10 cellular contexts compared by ENCODE assay signal in genomic region chr7:26156454-26157365, GRCh38. TPM values are rescaled to one million over a fixed set of nuclear protein-coding genes. Genes with fewer than 3 reads are reported as not detected.
DNase-seq lines count a peak whose midpoint lies in the region; ATAC-seq and TF ChIP-seq lines count a peak whose summit lies in the region.
"Had no signal": no experiment of that assay in that cellular context is flagged by ENCODE, and none has a peak within 500 bp of the region (broad histone marks: within the 10 kb centered on the region; RNA-seq: fewer than 3 reads in every experiment).

No MANE protein-coding gene starts in this region.

- no peaks in the 10 kb centered on the region for H3K27me3 ChIP-seq in foreskin keratinocyte

- H3K4me1 Mint-ChIP-seq in activated CD4-positive, alpha-beta memory T cell treated with anti-CD3 and anti-CD28 coated beads, Interleukin-2, amount 10 ng/mL, durations not matched to agents 7 days and 5 days: peaks cover 76% of the 10 kb centered on the region

- peaks cover 41% of the 10 kb centered on the region for H3K36me3 Mint-ChIP-seq in activated CD4-positive, alpha-beta memory T cell treated with anti-CD3 and anti-CD28 coated beads, Interleukin-2, amount 10 ng/mL, durations not matched to agents 7 days and 5 days (ENCODE audit: low read depth)

- H3K4me1 ChIP-seq in foreskin keratinocyte: peaks cover 36% of the 10 kb centered on the region

- CTCF ChIA-PET in activated CD4-positive, alpha-beta memory T cell treated with anti-CD3 and anti-CD28 coated beads, Interleukin-2, amount 10 ng/mL, durations not matched to agents 7 days and 5 days (lab: Charles Lee): interaction anchor here (0.8 to 2.2 kb wide), 5 partner anchors 10 to 78 kb away, joined by 3 to 7 read pairs (median 4); no protein-coding TSS in a partner anchor

- no peaks in the 10 kb centered on the region for H3K9me3 Mint-ChIP-seq in activated CD4-positive, alpha-beta memory T cell treated with anti-CD3 and anti-CD28 coated beads, Interleukin-2, amount 10 ng/mL, durations not matched to agents 7 days and 5 days

- peak overlapping the region; percentile 68 for H3K4me3 Mint-ChIP-seq in activated CD4-positive, alpha-beta memory T cell treated with anti-CD3 and anti-CD28 coated beads, Interleukin-2, amount 10 ng/mL, durations not matched to agents 7 days and 5 days

- DNase-seq in DMS53 (lab: John Stamatoyannopoulos, UW) (peak; percentile 71), DMS53 treated with DMSO at 0.1 percent for 48 hours (lab: John Stamatoyannopoulos, UW; ENCODE audit: unreplicated experiment) (no peak), Kasumi-1 (lab: John Stamatoyannopoulos, UW) (peak; percentile 34 to 38), foreskin keratinocyte (peak; percentile 91 to 96), COR-L47 (lab: John Stamatoyannopoulos, UW) (no peak), GF-D8 (lab: John Stamatoyannopoulos, UW) (no peak)
- peak; percentile 55 for DNase-seq in activated CD4-positive, alpha-beta memory T cell treated with anti-CD3 and anti-CD28 coated beads, Interleukin-2, amount 10 ng/mL, durations not matched to agents 7 days and 5 days
- DNase-seq in stimulated activated CD8-positive, alpha-beta memory T cell treated with anti-CD3 and anti-CD28 coated beads, Interleukin-4, amount 100 ng/mL, for 48 hours: peak; percentile 56

- H3K27ac ChIP-seq in foreskin keratinocyte: peak overlapping the region; percentile 94
- H3K27ac ChIP-seq: 22Rv1, cardiac muscle cell had no signal

- no peaks in the 10 kb centered on the region for H3K27me3 Mint-ChIP-seq in activated CD4-positive, alpha-beta memory T cell treated with anti-CD3 and anti-CD28 coated beads, Interleukin-2, amount 10 ng/mL, durations not matched to agents 7 days and 5 days

- peak; percentile 78 for ATAC-seq in foreskin keratinocyte

- TF ChIP-seq CTCF in foreskin keratinocyte (conservative IDR thresholded peaks at IDR 0.05): no peak

- POLR2A ChIA-PET in activated CD4-positive, alpha-beta memory T cell treated with anti-CD3 and anti-CD28 coated beads, Interleukin-2, amount 10 ng/mL, durations not matched to agents 7 days and 5 days (lab: Charles Lee): interaction anchor here (0.9 to 14.1 kb wide), 6 partner anchors 10 to 137 kb away, joined by 3 to 406 read pairs (median 20); partner anchors contain the start of genes CBX3 and HNRNPA2B1

- H3K27ac Mint-ChIP-seq in activated CD4-positive, alpha-beta memory T cell treated with anti-CD3 and anti-CD28 coated beads, Interleukin-2, amount 10 ng/mL, durations not matched to agents 7 days and 5 days: peak overlapping the region; percentile 97

RNA-seq across cellular contexts. Expression of gene NFE2L3, which starts 4.7 kb away (rescaled TPM):
- total RNA-seq in activated CD4-positive, alpha-beta memory T cell treated with anti-CD3 and anti-CD28 coated beads, Interleukin-2, amount 10 ng/mL, durations not matched to agents 7 days and 5 days: 10 to 100 TPM; 21.5 to 24.0 TPM
- 22.1 and 28.6 TPM in 2 replicates for total RNA-seq in foreskin keratinocyte
- polyA plus RNA-seq in foreskin keratinocyte: 15.3 and 16.5 TPM in 2 replicates

RNA-seq across cellular contexts. Expression of gene HNRNPA2B1, which starts 43.8 kb away (rescaled TPM):
- total RNA-seq in activated CD4-positive, alpha-beta memory T cell treated with anti-CD3 and anti-CD28 coated beads, Interleukin-2, amount 10 ng/mL, durations not matched to agents 7 days and 5 days: 100 to 1,000 TPM; 696 to 705 TPM
- total RNA-seq in foreskin keratinocyte: 487 and 722 TPM in 2 replicates
- 784 and 981 TPM in 2 replicates for polyA plus RNA-seq in foreskin keratinocyte

RNA-seq across cellular contexts. Expression of gene CBX3, which starts 44.8 kb away (rescaled TPM):
- 100 to 1,000 TPM; 214 to 215 TPM for total RNA-seq in activated CD4-positive, alpha-beta memory T cell treated with anti-CD3 and anti-CD28 coated beads, Interleukin-2, amount 10 ng/mL, durations not matched to agents 7 days and 5 days
- 180 and 185 TPM in 2 replicates for total RNA-seq in foreskin keratinocyte
- polyA plus RNA-seq in foreskin keratinocyte: 138 and 166 TPM in 2 replicates

Comparison
In these comparisons a context has a peak if more than half of its experiments do, and no peak if none do; other contexts are left out.
1. DNase-seq: peak in DMS53 (single experiment), Kasumi-1 (2 of 2), activated CD4-positive, alpha-beta memory T cell treated with anti-CD3 and anti-CD28 coated beads, Interleukin-2, amount 10 ng/mL, durations not matched to agents 7 days and 5 days (single experiment), foreskin keratinocyte (2 of 2) and stimulated activated CD8-positive, alpha-beta memory T cell treated with anti-CD3 and anti-CD28 coated beads, Interleukin-4, amount 100 ng/mL, for 48 hours (single experiment); none in DMS53 treated with DMSO at 0.1 percent for 48 hours (single experiment), COR-L47 (single experiment) and GF-D8 (single experiment).